Comparison of ENCODE assay signal across 8 cellular contexts in the genomic region with DNA sequence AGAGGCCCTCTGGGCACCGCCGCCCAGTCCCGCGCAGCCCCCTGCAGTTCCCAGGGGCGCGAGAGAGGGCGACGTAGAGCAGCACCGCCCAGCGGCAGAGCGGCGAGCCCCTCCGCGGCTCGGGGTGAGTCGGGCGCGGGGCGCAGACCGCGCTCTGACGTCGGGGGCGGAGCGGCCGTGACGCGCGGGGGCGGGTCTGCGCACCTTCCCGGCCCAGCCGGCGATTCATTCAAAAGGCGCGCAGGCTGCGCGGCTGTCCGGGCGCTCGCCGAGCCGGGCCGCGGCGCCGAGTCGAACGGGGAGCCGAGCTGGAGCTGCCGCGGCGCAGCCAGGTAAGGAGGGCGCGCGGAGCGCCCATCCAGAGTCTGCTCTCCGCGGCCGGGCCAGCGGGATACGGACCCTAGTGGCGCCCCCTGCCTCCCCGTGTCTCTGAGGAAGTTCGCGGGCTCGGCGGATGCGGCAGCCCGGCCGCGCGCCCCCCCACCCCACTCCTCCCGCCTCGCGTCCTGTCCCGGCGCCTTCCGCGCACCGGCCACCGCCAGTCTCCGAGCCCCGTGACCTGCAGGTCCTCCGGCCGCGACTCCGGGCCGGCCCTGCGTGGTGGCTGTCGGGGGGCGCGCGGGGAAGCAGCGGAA. TPM values are rescaled to one million over a fixed set of nuclear protein-coding genes. Genes with fewer than 3 reads are reported as not detected.
DNase-seq lines count a peak whose midpoint lies in the region; ATAC-seq and TF ChIP-seq lines count a peak whose summit lies in the region.

A gene with protein sequence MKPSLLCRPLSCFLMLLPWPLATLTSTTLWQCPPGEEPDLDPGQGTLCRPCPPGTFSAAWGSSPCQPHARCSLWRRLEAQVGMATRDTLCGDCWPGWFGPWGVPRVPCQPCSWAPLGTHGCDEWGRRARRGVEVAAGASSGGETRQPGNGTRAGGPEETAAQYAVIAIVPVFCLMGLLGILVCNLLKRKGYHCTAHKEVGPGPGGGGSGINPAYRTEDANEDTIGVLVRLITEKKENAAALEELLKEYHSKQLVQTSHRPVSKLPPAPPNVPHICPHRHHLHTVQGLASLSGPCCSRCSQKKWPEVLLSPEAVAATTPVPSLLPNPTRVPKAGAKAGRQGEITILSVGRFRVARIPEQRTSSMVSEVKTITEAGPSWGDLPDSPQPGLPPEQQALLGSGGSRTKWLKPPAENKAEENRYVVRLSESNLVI (plus strand): TSS at position 232 of the 635 bp plus-strand sequence. CDS start 12,738 bp downstream, outside the sequence.

- DNase-seq in DMS53 (lab: John Stamatoyannopoulos, UW) (peak; percentile 99), IMR-90 (peak; percentile 89), PC-3 (peak; percentile 98)
- DNase-seq in activated T-cell treated with anti-CD3 and anti-CD28 coated beads, Interleukin-2, amount 50 U/mL, for 24 hours, result peak; percentile 99
- DNase-seq in stimulated activated CD8-positive, alpha-beta memory T cell treated with anti-CD3 and anti-CD28 coated beads, Interleukin-7, amount 100 ng/mL, for 4 hours (ENCODE audit: low read depth in 2 of 2), result peak; percentile 79 to 91

- H3K4me3 Mint-ChIP-seq in activated T-cell treated with anti-CD3 and anti-CD28 coated beads, Interleukin-2, amount 50 U/mL, for 24 hours, result peak within 1 kb of the TSS; percentile 95

- H3K9ac ChIP-seq in IMR-90 (ENCODE audit: low read depth, low read length) (peak within 1 kb of the TSS; percentile 67), PC-3 (ENCODE audit: low read length) (peak within 1 kb of the TSS; percentile 94)

- H3K56ac ChIP-seq in IMR-90 (ENCODE audit: extremely low read depth, insufficient read depth, low read length), result peak within 1 kb of the TSS; percentile 41; the same call in 1 of the 2 replicates

- no peaks in the 10 kb centered on the region for H3K27me3 ChIP-seq in IMR-90 (ENCODE audit: control insufficient read depth, insufficient read depth, low read length)
- no peaks in the 10 kb centered on the region for H3K27me3 ChIP-seq in PC-3 (ENCODE audit: low read length)
- no peaks in the 10 kb centered on the region for H3K27me3 ChIP-seq in muscle layer of duodenum (ENCODE audit: low read depth, low read length)

- no peaks in the 10 kb centered on the region for H3K36me3 ChIP-seq in IMR-90 (ENCODE audit: control insufficient read depth, insufficient read depth, low read length)
- peaks cover 5% of the 10 kb centered on the region; the same call in 1 of the 2 replicates for H3K36me3 ChIP-seq in PC-3 (ENCODE audit: low read depth, low read length)
- no peaks in the 10 kb centered on the region for H3K36me3 ChIP-seq in muscle layer of duodenum (ENCODE audit: control insufficient read depth in 1 of 2, insufficient read depth in 2 of 2, low read length in 2 of 2)

- intact Hi-C loops in IMR-90 (cut with micrococcal nuclease), result loop anchor here (5.0 kb wide), 1 partner anchor 69 kb away; a partner anchor contains a TSS
- intact Hi-C loops in PC-3 (cut with micrococcal nuclease), result loop anchor here (1.0 kb wide), 1 partner anchor 25 kb away; no protein-coding TSS in a partner anchor

- no TSS peak for BruUV-seq in IMR-90 (replicated peaks; lab: Mats Ljungman, UMichigan)
- BruUV-seq in PC-3 (replicated peaks; lab: Mats Ljungman, UMichigan), result no TSS peak

- H3K27ac ChIP-seq in IMR-90 (ENCODE audit: insufficient read depth, low read length) (peak within 1 kb of the TSS; percentile 51), PC-3 (ENCODE audit: low read length) (peak within 1 kb of the TSS; percentile 39), muscle layer of duodenum (ENCODE audit: low read length) (no peak within 1 kb of the TSS)

- no peak within 1 kb of the TSS for H2BK20ac ChIP-seq in IMR-90 (ENCODE audit: low read depth, low read length)

- peak within 1 kb of the TSS; percentile 62 for H4K91ac ChIP-seq in IMR-90 (ENCODE audit: insufficient read depth, low read depth, low read length)

- peak; percentile 47 for TF ChIP-seq RAD21 in IMR-90 (IDR thresholded peaks at IDR 0.05; ENCODE audit: low read length)

- CTCF ChIA-PET in IMR-90 (lab: Yijun Ruan, JAX) (interaction anchor here (0.8 to 1.6 kb wide), 2 partner anchors 17 to 25 kb away, joined by 3 to 5 read pairs; no protein-coding TSS in a partner anchor), PC-3 (lab: Charles Lee) (interaction anchor here (1.1 to 1.4 kb wide), 2 partner anchors 22 to 249 kb away, joined by 3 to 5 read pairs; no protein-coding TSS in a partner anchor)

- H3K36me3 Mint-ChIP-seq in activated T-cell treated with anti-CD3 and anti-CD28 coated beads, Interleukin-2, amount 50 U/mL, for 24 hours (ENCODE audit: low read depth), result peaks cover 28% of the 10 kb centered on the region

- peak within 1 kb of the TSS; percentile 82 for H3K4ac ChIP-seq in IMR-90 (ENCODE audit: low read depth, low read length)

- H2AK5ac ChIP-seq in IMR-90 (ENCODE audit: low read depth, low read length), result peak within 1 kb of the TSS; percentile 96

- H3K27me3 Mint-ChIP-seq in activated T-cell treated with anti-CD3 and anti-CD28 coated beads, Interleukin-2, amount 50 U/mL, for 24 hours, result no peaks in the 10 kb centered on the region

- peak within 1 kb of the TSS; percentile 62 to 96 for H4K8ac ChIP-seq in IMR-90 (ENCODE audit: low read depth in 2 of 2, low read length in 2 of 2)

- H3K18ac ChIP-seq in IMR-90 (ENCODE audit: low read depth, low read length), result peak within 1 kb of the TSS; percentile 6; the same call in 1 of the 2 replicates

- H4K20me1 ChIP-seq in IMR-90 (ENCODE audit: insufficient read depth, low read length), result peaks cover 38% of the 10 kb centered on the region; the same call in 1 of the 2 replicates
- H4K20me1 ChIP-seq in PC-3 (ENCODE audit: low read length), result peaks cover 40% of the 10 kb centered on the region

- peak within 1 kb of the TSS; percentile 92 for H3K14ac ChIP-seq in IMR-90 (replicated peaks; ENCODE audit: low read depth, low read length)

- H2BK15ac ChIP-seq in IMR-90 (ENCODE audit: low read depth, low read length), result peak within 1 kb of the TSS; percentile 41; the same call in 1 of the 3 replicates

- peak within 1 kb of the TSS; percentile 72 for H2BK120ac ChIP-seq in IMR-90 (ENCODE audit: low read depth, low read length)

- no peaks in the 10 kb centered on the region for H3F3A ChIP-seq in PC-3 (ENCODE audit: low read length, unreplicated experiment)

- H3K9me3 Mint-ChIP-seq in activated T-cell treated with anti-CD3 and anti-CD28 coated beads, Interleukin-2, amount 50 U/mL, for 24 hours, result no peaks in the 10 kb centered on the region

- H3K9me3 ChIP-seq in IMR-90 (ENCODE audit: control insufficient read depth, insufficient read depth, low read length) (no peaks in the 10 kb centered on the region), PC-3 (ENCODE audit: low read length) (no peaks in the 10 kb centered on the region), muscle layer of duodenum (ENCODE audit: control insufficient read depth in 1 of 2, low read length in 2 of 2) (no peaks in the 10 kb centered on the region)

- peak within 1 kb of the TSS; percentile 74 for H2BK5ac ChIP-seq in IMR-90 (ENCODE audit: low read depth, low read length, poor library complexity, severe bottlenecking)

- peak; percentile 66 for ATAC-seq in GM21528 (IDR thresholded peaks at IDR 0.05; ENCODE audit: low FRiP score, unreplicated experiment)
- peak; percentile 95 for ATAC-seq in IMR-90 (ENCODE audit: low read depth)
- ATAC-seq in PC-3, result peak; percentile 87
- ATAC-seq in esophagus mucosa, result peak; percentile 92

- 1% methylated on average over 58 of the region's 95 CpGs; no CpG with 5 or more reads in 1 of the 2 experiments for WGBS in IMR-90 (ENCODE audit: extremely low coverage in 2 of 2, insufficient read length in 1 of 2), 2 experiments

- dilution Hi-C loops in IMR-90 (cut with HindIII; ENCODE audit: low sequenced_read_pairs, unreplicated experiment), result no loop called here

- TF ChIP-seq CTCF in IMR-90 (conservative IDR thresholded peaks at IDR 0.05; ENCODE audit: low read depth, low read length) (peak; percentile 91), PC-3 (conservative IDR thresholded peaks at IDR 0.05; ENCODE audit: low read depth, low read length) (peak; percentile 89)

- H3K23ac ChIP-seq in IMR-90 (ENCODE audit: low read depth, low read length), result peak within 1 kb of the TSS; percentile 84; the same call in 1 of the 2 replicates

- in situ Hi-C loops in IMR-90 (cut with MboI; ENCODE audit: low sequenced_read_pairs), result no loop called here

- H3K4me1 Mint-ChIP-seq in activated T-cell treated with anti-CD3 and anti-CD28 coated beads, Interleukin-2, amount 50 U/mL, for 24 hours (ENCODE audit: low read depth), result peaks cover 51% of the 10 kb centered on the region

- H3K4me1 ChIP-seq in IMR-90 (ENCODE audit: control insufficient read depth, insufficient read depth, low read length) (peaks cover 6% of the 10 kb centered on the region; the same call in 1 of the 2 replicates), PC-3 (ENCODE audit: insufficient read depth, low read length) (peaks cover 28% of the 10 kb centered on the region), muscle layer of duodenum (ENCODE audit: control insufficient read depth in 1 of 2, insufficient read depth in 2 of 2, low read length in 2 of 2) (peaks cover 3 to 4% of the 10 kb centered on the region in 2 donors)

- TF ChIP-seq POLR2A in IMR-90 (IDR thresholded peaks at IDR 0.05; ENCODE audit: low read depth, low read length), result peak; percentile 99

- peak within 1 kb of the TSS; percentile 97 for H3K27ac Mint-ChIP-seq in activated T-cell treated with anti-CD3 and anti-CD28 coated beads, Interleukin-2, amount 50 U/mL, for 24 hours

- POLR2A ChIA-PET in IMR-90 (lab: Charles Lee; ENCODE audit: unreplicated experiment), result no interaction called here
- POLR2A ChIA-PET in PC-3 (lab: Charles Lee; ENCODE audit: unreplicated experiment), result interaction anchor here (0.6 kb wide), 1 partner anchor 943 kb away, joined by 4 read pairs; no protein-coding TSS in a partner anchor

- peak within 1 kb of the TSS; percentile 78 for H4K5ac ChIP-seq in IMR-90 (ENCODE audit: low read depth, low read length)

- no peaks in the 10 kb centered on the region for H3K9me2 ChIP-seq in PC-3 (replicated peaks; ENCODE audit: low read length)

- peaks cover 50% of the 10 kb centered on the region for H3K79me2 ChIP-seq in PC-3 (ENCODE audit: low read length)

- H3K4me3 ChIP-seq in IMR-90 (ENCODE audit: insufficient read depth, low read depth, low read length), result peak within 1 kb of the TSS; percentile 66
- H3K4me3 ChIP-seq in PC-3 (ENCODE audit: low read length), result peak within 1 kb of the TSS; percentile 99
- H3K4me3 ChIP-seq in muscle layer of duodenum (ENCODE audit: low read depth in 1 of 2, low read length in 2 of 2), result peak within 1 kb of the TSS; percentile 46 to 70

- peaks cover 15 to 46% of the 10 kb centered on the region in 2 experiments; a peak in 3 of 4 replicates for H3K79me1 ChIP-seq in IMR-90 (ENCODE audit: low read depth in 1 of 2, low read length in 2 of 2)

- H3K9me1 ChIP-seq in IMR-90 (ENCODE audit: insufficient read depth, low read length), result peaks cover 7% of the 10 kb centered on the region; the same call in 1 of the 2 replicates

- H3K4me2 ChIP-seq in IMR-90 (ENCODE audit: low read depth, low read length), result peak within 1 kb of the TSS; percentile 86
- H3K4me2 ChIP-seq in PC-3 (ENCODE audit: low read length), result peak within 1 kb of the TSS; percentile 94

- H2AFZ ChIP-seq in IMR-90 (replicated peaks; ENCODE audit: low read length, poor library complexity) (peak within 1 kb of the TSS; percentile 95), PC-3 (ENCODE audit: low read length) (peak within 1 kb of the TSS; percentile 77)

- peak within 1 kb of the TSS; percentile 92 for H2AK9ac ChIP-seq in IMR-90 (replicated peaks; ENCODE audit: low read depth, low read length, poor library complexity)

RNA-seq across cellular contexts. Expression of the gene that starts here (rescaled TPM):
- 2.3 and 3.1 TPM in 2 replicates for total RNA-seq in IMR-90 (2012; rRNA removed)
- polyA plus RNA-seq in IMR-90 (2012; rRNA removed), result 5.3 and 6.5 TPM in 2 replicates
- 4.3 and 5.3 TPM in 2 replicates for polyA plus RNA-seq in IMR-90 (2012; cell fraction: cytosol; rRNA removed)
- 17.5 and 30.8 TPM in 2 replicates for polyA plus RNA-seq in IMR-90 (2012; cell fraction: nucleus; rRNA removed; ENCODE audit: low replicate concordance)
- 24.5 and 34.0 TPM in 2 replicates for total RNA-seq in PC-3 (2014; rRNA removed)
- 3.9 TPM for total RNA-seq in esophagus mucosa
